20 cellular contexts compared by ENCODE assay signal in the genomic region with DNA sequence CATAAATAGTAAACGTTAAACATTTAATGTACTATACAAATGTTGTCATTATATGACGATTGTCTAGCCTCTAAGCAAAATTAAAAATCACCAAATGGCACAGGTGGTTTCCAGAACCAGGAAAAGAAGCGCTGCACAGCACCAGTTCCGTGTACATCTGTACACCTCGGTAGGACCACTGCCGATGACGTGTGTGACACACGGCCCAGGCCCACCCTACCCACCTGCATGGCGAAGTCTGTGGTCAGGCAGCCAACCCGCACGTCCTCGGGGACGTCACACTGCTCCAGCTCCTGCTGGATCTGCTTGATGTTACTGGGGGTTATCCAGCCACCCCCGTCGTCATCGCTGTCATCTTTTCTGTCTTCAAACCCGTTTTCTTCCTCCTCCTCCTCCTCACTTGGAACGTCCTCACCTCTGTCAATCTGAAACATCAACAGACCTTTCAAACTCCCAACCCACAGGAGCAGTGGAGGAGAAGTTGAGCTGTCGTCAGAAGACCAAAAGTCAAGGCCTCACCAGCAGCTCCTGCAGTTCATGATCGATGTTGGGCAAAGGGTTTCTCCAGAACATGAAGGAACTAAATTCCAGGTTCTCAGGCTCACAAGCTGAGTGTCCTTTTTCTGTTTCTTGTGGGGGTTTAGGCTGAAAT.
"Had no signal": no experiment of that assay in that cellular context is flagged by ENCODE, and none has a peak within 500 bp of the region (broad histone marks: within the 10 kb centered on the region; RNA-seq: fewer than 3 reads in every experiment).

No MANE protein-coding gene starts in this region.

- H2AFZ ChIP-seq: hepatocyte, parathyroid adenoma had no signal

- H3K4me1 ChIP-seq: colonic mucosa, parathyroid adenoma had no signal

- DNase-seq: colonic mucosa; effector CD4-positive, alpha-beta T cell; endodermal cell; foreskin melanocyte; kidney; left cardiac atrium; left ventricle myocardium inferior; naive thymus-derived CD4-positive, alpha-beta T cell; nephron progenitor cell; psoas muscle; sigmoid colon; stimulated activated CD4-positive, alpha-beta T cell treated with anti-CD3 and anti-CD28 coated beads, Interleukin-12 subunit alpha, Interleukin-12 subunit beta, amount 100 ng/mL, for 4 hours; stimulated activated naive CD4-positive, alpha-beta T cell treated with Interleukin-2 at 50 U/mL for 16 hours; tibial artery; upper lobe of right lung had no signal

- H3K9me3 Mint-ChIP-seq: endodermal cell; naive thymus-derived CD4-positive, alpha-beta T cell; nephron progenitor cell had no signal

- H3K27ac ChIP-seq: colonic mucosa, hepatocyte, left ventricle myocardium inferior, parathyroid adenoma, psoas muscle, sigmoid colon, skin epidermis, tibial artery, upper lobe of right lung, vagina had no signal

- H3K9me3 ChIP-seq: colonic mucosa, left ventricle myocardium inferior, psoas muscle, sigmoid colon, tibial artery, upper lobe of right lung, vagina had no signal

- ATAC-seq: left cardiac atrium; naive thymus-derived CD4-positive, alpha-beta T cell; psoas muscle; upper lobe of right lung had no signal

- FAIRE-seq: endothelial cell of umbilical vein, kidney had no signal

- H3K27me3 Mint-ChIP-seq: naive thymus-derived CD4-positive, alpha-beta T cell had no signal

- H3K4me2 ChIP-seq: hepatocyte had no signal

- H3K4me3 Mint-ChIP-seq: endodermal cell; naive thymus-derived CD4-positive, alpha-beta T cell; nephron progenitor cell had no signal

- H3K4me3 ChIP-seq: colonic mucosa, hepatocyte, left ventricle myocardium inferior, psoas muscle, sigmoid colon, skin epidermis, tibial artery, upper lobe of right lung, vagina had no signal

- H3K9ac ChIP-seq: parathyroid adenoma had no signal

- H3K27me3 ChIP-seq: colonic mucosa, hepatocyte, sigmoid colon, tibial artery, upper lobe of right lung, vagina had no signal

- H3K27ac Mint-ChIP-seq: endodermal cell, nephron progenitor cell had no signal
